1 cellular context compared by ENCODE assay signal in genomic region chr11:72140661-72141060, GRCh38.
TF ChIP-seq lines count a peak whose summit lies in the region.

No MANE protein-coding gene starts in this region.

TF ChIP-seq in SK-N-SH, 30 proteins besides CTCF, POLR2A, EP300 and RAD21 (continued from another document):
- TF ChIP-seq ZBTB33 (IDR thresholded peaks at IDR 0.05; ENCODE audit: borderline replicate concordance, low read depth) (no peak), YY1 (IDR thresholded peaks at IDR 0.05; ENCODE audit: low read depth) (no peak), RFX5 (IDR thresholded peaks at IDR 0.05; ENCODE audit: low read length) (no peak), FOXM1 (IDR thresholded peaks at IDR 0.05; ENCODE audit: low read depth) (no peak)
TF ChIP-seq in SK-N-SH: peak in this region for 0.
